Comparison of ENCODE assay signal across 22 cellular contexts in the genomic region with DNA sequence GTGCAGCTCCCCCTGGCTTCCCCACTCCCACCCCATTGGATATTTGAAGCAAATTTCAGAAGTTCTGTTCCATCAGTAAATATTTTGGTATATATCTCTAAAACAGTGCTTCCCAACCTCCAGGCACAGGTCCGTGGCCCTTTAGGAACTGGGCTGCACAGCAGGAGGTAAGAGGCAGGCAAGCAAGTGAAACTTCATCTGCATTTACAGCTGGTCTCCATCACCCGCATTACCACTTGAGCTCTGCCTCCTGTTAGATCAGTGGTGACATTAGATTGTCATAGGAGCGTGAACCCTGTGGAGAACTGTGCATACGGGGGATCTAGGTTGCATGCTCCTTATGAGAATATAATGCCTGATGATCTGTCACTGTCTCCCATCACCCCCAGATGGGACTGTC.
"Had no signal": no experiment of that assay in that cellular context is flagged by ENCODE, and none has a peak within 500 bp of the region (broad histone marks: within the 10 kb centered on the region; RNA-seq: fewer than 3 reads in every experiment).

No MANE protein-coding gene starts in this region.

- H3K27ac Mint-ChIP-seq: activated CD8-positive, alpha-beta T cell treated with anti-CD3 and anti-CD28 coated beads, Interleukin-2, amount 10 ng/mL, durations not matched to agents 7 days and 5 days; activated naive CD8-positive, alpha-beta T cell treated with anti-CD3 and anti-CD28 coated beads, Interleukin-2, amount 10 ng/mL, durations not matched to agents 7 days and 5 days; T-helper 17 cell had no signal

- H3K9me3 Mint-ChIP-seq: activated naive CD8-positive, alpha-beta T cell treated with anti-CD3 and anti-CD28 coated beads, Interleukin-2, amount 10 ng/mL, durations not matched to agents 7 days and 5 days had no signal

- H3K9me3 ChIP-seq: adrenal gland had no signal

- H3K27me3 Mint-ChIP-seq: activated naive CD8-positive, alpha-beta T cell treated with anti-CD3 and anti-CD28 coated beads, Interleukin-2, amount 10 ng/mL, durations not matched to agents 7 days and 5 days; T-helper 17 cell had no signal

- H3K4me1 Mint-ChIP-seq: activated naive CD8-positive, alpha-beta T cell treated with anti-CD3 and anti-CD28 coated beads, Interleukin-2, amount 10 ng/mL, durations not matched to agents 7 days and 5 days had no signal

- H3K4me3 Mint-ChIP-seq: activated CD8-positive, alpha-beta T cell treated with anti-CD3 and anti-CD28 coated beads, Interleukin-2, amount 10 ng/mL, durations not matched to agents 7 days and 5 days; activated naive CD8-positive, alpha-beta T cell treated with anti-CD3 and anti-CD28 coated beads, Interleukin-2, amount 10 ng/mL, durations not matched to agents 7 days and 5 days; T-helper 17 cell had no signal

- H3K27me3 ChIP-seq: adrenal gland had no signal

- H3K36me3 ChIP-seq: adrenal gland had no signal

- DNase-seq: activated CD4-positive, alpha-beta T cell treated with anti-CD3 and anti-CD28 coated beads for 48 hours; activated CD4-positive, alpha-beta T cell treated with anti-CD3 and anti-CD28 coated beads, Interleukin-2, amount 50 U/mL, for 4 hours; activated CD8-positive, alpha-beta memory T cell treated with anti-CD3 and anti-CD28 coated beads, Interleukin-2, amount 50 U/mL, for 48 hours; activated CD8-positive, alpha-beta T cell treated with anti-CD3 and anti-CD28 coated beads, Interleukin-2, amount 10 ng/mL, durations not matched to agents 7 days and 5 days; activated naive CD4-positive, alpha-beta T cell treated with anti-CD3 and anti-CD28 coated beads, Interleukin-2, amount 50 U/mL, for 16 hours; activated naive CD8-positive, alpha-beta T cell treated with anti-CD3 and anti-CD28 coated beads, Interleukin-2, amount 10 ng/mL, durations not matched to agents 7 days and 5 days; activated T-cell treated with anti-CD3 and anti-CD28 coated beads, Interleukin-2, amount 50 U/mL, for 1 hour; adrenal gland; anterior cingulate cortex; caudate nucleus; Kasumi-1; NCI-H1105 treated with DMSO at 0.1 percent for 48 hours; NCI-H1436 treated with DMSO at 0.1 percent for 48 hours; NCI-H187 treated with DMSO at 0.1 percent for 48 hours; NCI-H2081 treated with DMSO at 0.1 percent for 48 hours; NCI-H526; NCI-H82; SIG-M5; T-helper 17 cell; T1000 had no signal

- H3K27ac ChIP-seq: adrenal gland, VCaP had no signal

- H3K4me1 ChIP-seq: adrenal gland had no signal

- ATAC-seq: activated CD4-positive, CD25-positive, alpha-beta regulatory T cell treated with anti-CD3 and anti-CD28 coated beads, Interleukin-2, amount 50 U/mL, for 24 hours; activated CD8-positive, alpha-beta T cell treated with anti-CD3 and anti-CD28 coated beads, Interleukin-2, amount 10 ng/mL, durations not matched to agents 7 days and 5 days; T-helper 17 cell had no signal

- H3K4me3 ChIP-seq: adrenal gland had no signal
